Comparison of ENCODE assay signal across 8 cellular contexts in genomic region chr3:114152519-114153151, GRCh38. TPM values are rescaled to one million over a fixed set of nuclear protein-coding genes. Genes with fewer than 3 reads are reported as not detected.
A peak's percentile ranks its signal among the peaks of the same experiment; 100 is the strongest.
DNase-seq lines count a peak whose midpoint lies in the region; ATAC-seq and TF ChIP-seq lines count a peak whose summit lies in the region.

No MANE protein-coding gene starts in this region.

- 0 out of 2 replicates have a peak overlapping the region, but pooled peaks have one; percentile 24 for H3K9ac ChIP-seq in HUES48 (ENCODE audit: low read depth, low read length)

- peak; percentile 86 for TF ChIP-seq CTCF in mucosa of descending colon (IDR thresholded peaks at IDR 0.05)

- ATAC-seq in GM21423 (IDR thresholded peaks at IDR 0.05; ENCODE audit: unreplicated experiment) (peak; percentile 86), mucosa of descending colon (peak; percentile 95)

- H3K27me3 ChIP-seq in HUES48 (ENCODE audit: control insufficient read depth, insufficient read depth, low read length), result no peaks in the 10 kb centered on the region

- H3K36me3 ChIP-seq in HUES48 (ENCODE audit: control insufficient read depth, insufficient read depth, low read length) (no peaks in the 10 kb centered on the region), mucosa of descending colon (ENCODE audit: low read depth) (no peaks in the 10 kb centered on the region)

- H3K4me3 ChIP-seq in HUES48 (ENCODE audit: low read depth, low read length) (peak overlapping the region; percentile 40; the same call in 1 of the 2 replicates), mucosa of descending colon (no peak overlapping the region)

- intact Hi-C loops in mucosa of descending colon (cut with DNase I, micrococcal nuclease), result no loop called here

- DNase-seq in Caki2 (ENCODE audit: low read depth) (peak; percentile 89), NOMO-1 treated with DMSO at 0.1 percent for 48 hours (lab: John Stamatoyannopoulos, UW; ENCODE audit: unreplicated experiment) (peak; percentile 54), epidermal melanocyte (ENCODE audit: insufficient read length, low spot score) (peak; percentile 43), mucosa of descending colon (peak; percentile 80 to 85 (median 82))
- DNase-seq in activated CD8-positive, alpha-beta memory T cell treated with anti-CD3 and anti-CD28 coated beads, Interleukin-2, amount 50 U/mL, for 24 hours (ENCODE audit: extremely low read depth), result peak; percentile 61
- DNase-seq in stimulated activated CD8-positive, alpha-beta memory T cell treated with anti-CD3 and anti-CD28 coated beads, Interleukin-2, amount 100 ng/mL, for 48 hours (ENCODE audit: low read depth in 2 of 2), result peak; percentile 73 to 80

- H3K9me3 ChIP-seq in HUES48 (ENCODE audit: control insufficient read depth, insufficient read depth, low read length), result no peaks in the 10 kb centered on the region
- H3K9me3 ChIP-seq in mucosa of descending colon, result no peaks in the 10 kb centered on the region

- H3K4me1 ChIP-seq in HUES48 (ENCODE audit: control insufficient read depth, insufficient read depth, low read length) (peaks cover 49% of the 10 kb centered on the region), mucosa of descending colon (ENCODE audit: low read depth) (peaks cover 6% of the 10 kb centered on the region)

- peak overlapping the region; percentile 97 for H3K27ac ChIP-seq in HUES48 (ENCODE audit: low read depth, low read length)

- in situ Hi-C loops in Caki2 (cut with HindIII; ENCODE audit: low pct_unique_long_range_greater_than_20kb, low sequenced_read_pairs), result no loop called here

RNA-seq across cellular contexts. Expression of gene DRD3, which starts 26.2 kb away (rescaled TPM):
- total RNA-seq in Caki2 (2014; rRNA removed; shearing (Covaris generic); ENCODE audit: low replicate concordance), result not detected in 2 replicates
- not detected for total RNA-seq in mucosa of descending colon
